Comparison of ENCODE assay signal across 1 cellular context in genomic region chr19:33778089-33778791, GRCh38.
TF ChIP-seq lines count a peak whose summit lies in the region.

No MANE protein-coding gene starts in this region.

TF ChIP-seq in HepG2, 621 proteins besides CTCF, POLR2A, EP300 and RAD21 (continued from another document and continues in another):
- TF ChIP-seq FOXO4 (CRISPR knock-in tag; conservative IDR thresholded peaks at IDR 0.05) (no peak), ZNF367 (CRISPR knock-in tag; IDR thresholded peaks at IDR 0.05; ENCODE audit: borderline replicate concordance) (0 out of 2 replicates have a peak, but pooled peaks have one; percentile 35), ZNF614 (CRISPR knock-in tag; IDR thresholded peaks at IDR 0.05; ENCODE audit: borderline replicate concordance) (peak; percentile 49; the same call in 1 of the 2 replicates), PCBP1 (IDR thresholded peaks at IDR 0.05; ENCODE audit: borderline replicate concordance, low read depth, low read length) (no peak), BHLHE40 (IDR thresholded peaks at IDR 0.05; ENCODE audit: low read length) (peak; percentile 29; the same call in 1 of the 2 replicates), SALL1 (CRISPR knock-in tag; IDR thresholded peaks at IDR 0.05) (no peak), DNMT1 (CRISPR knock-in tag; IDR thresholded peaks at IDR 0.05) (peak; percentile 43; the same call in 1 of the 2 replicates), ZKSCAN1 (IDR thresholded peaks at IDR 0.05; ENCODE audit: low read length) (no peak), CC2D1A (CRISPR knock-in tag; IDR thresholded peaks at IDR 0.05) (no peak), ZFYVE20 (CRISPR knock-in tag; IDR thresholded peaks at IDR 0.05; ENCODE audit: borderline replicate concordance, low read depth) (no peak), PHF8 (CRISPR knock-in tag; IDR thresholded peaks at IDR 0.05) (peak; percentile 27; the same call in 1 of the 2 replicates), SP2 (CRISPR knock-in tag; IDR thresholded peaks at IDR 0.05) (no peak), ZNF451 (CRISPR knock-in tag; IDR thresholded peaks at IDR 0.05) (peak; percentile 61; the same call in 1 of the 2 replicates), DNMT3B (CRISPR knock-in tag; conservative IDR thresholded peaks at IDR 0.05) (no peak), TFE3 (CRISPR knock-in tag; IDR thresholded peaks at IDR 0.05) (0 out of 2 replicates have a peak, but pooled peaks have one; percentile 19), ZNF773 (CRISPR knock-in tag; IDR thresholded peaks at IDR 0.05; ENCODE audit: borderline replicate concordance) (no peak), ETS1 (CRISPR knock-in tag; IDR thresholded peaks at IDR 0.05) (no peak), HNF4A (CRISPR knock-in tag; IDR thresholded peaks at IDR 0.05) (no peak), GATA4 (IDR thresholded peaks at IDR 0.05; ENCODE audit: borderline replicate concordance, low read depth) (no peak), PHF21A (CRISPR knock-in tag; IDR thresholded peaks at IDR 0.05) (no peak), MLXIP (CRISPR knock-in tag; IDR thresholded peaks at IDR 0.05; ENCODE audit: borderline replicate concordance) (no peak), ZNF264 (CRISPR knock-in tag; IDR thresholded peaks at IDR 0.05) (no peak), ZNF362 (CRISPR knock-in tag; IDR thresholded peaks at IDR 0.05; ENCODE audit: borderline replicate concordance) (peak; percentile 41; the same call in 1 of the 2 replicates), ZNF879 (CRISPR knock-in tag; IDR thresholded peaks at IDR 0.05) (no peak), IRF9 (CRISPR knock-in tag; IDR thresholded peaks at IDR 0.05; ENCODE audit: borderline replicate concordance) (peak; percentile 42; the same call in 1 of the 2 replicates), PAXIP1 (CRISPR knock-in tag; conservative IDR thresholded peaks at IDR 0.05) (no peak), MED8 (CRISPR knock-in tag; IDR thresholded peaks at IDR 0.05; ENCODE audit: insufficient replicate concordance) (no peak), SOX6 (IDR thresholded peaks at IDR 0.05) (no peak), SOX6 (CRISPR knock-in tag; IDR thresholded peaks at IDR 0.05) (peak; percentile 48), TP53 (CRISPR knock-in tag; conservative IDR thresholded peaks at IDR 0.05) (no peak), GPBP1L1 (CRISPR knock-in tag; IDR thresholded peaks at IDR 0.05) (no peak), IRX3 (CRISPR knock-in tag; IDR thresholded peaks at IDR 0.05; ENCODE audit: borderline replicate concordance, low read depth) (no peak), NFIB (CRISPR knock-in tag; IDR thresholded peaks at IDR 0.05; ENCODE audit: borderline replicate concordance) (no peak), ZBTB25 (CRISPR knock-in tag; IDR thresholded peaks at IDR 0.05) (peak; percentile 37; the same call in 1 of the 2 replicates), PHF5A (CRISPR knock-in tag; IDR thresholded peaks at IDR 0.05; ENCODE audit: low read depth, unreplicated experiment) (no peak), ZNF136 (CRISPR knock-in tag; IDR thresholded peaks at IDR 0.05; ENCODE audit: low read depth) (no peak), SUZ12 (IDR thresholded peaks at IDR 0.05; ENCODE audit: low read depth, low read length) (peak; percentile 26; the same call in 1 of the 2 replicates), ZNF274 (CRISPR knock-in tag; IDR thresholded peaks at IDR 0.05) (no peak), RAD51 (IDR thresholded peaks at IDR 0.05; ENCODE audit: borderline replicate concordance) (no peak), HMGXB3 (CRISPR knock-in tag; IDR thresholded peaks at IDR 0.05; ENCODE audit: borderline replicate concordance) (no peak), ZNF883 (CRISPR knock-in tag; IDR thresholded peaks at IDR 0.05; ENCODE audit: not compliant biosample characterization) (no peak)
